Comparison of ENCODE assay signal across 9 cellular contexts in genomic region chr17:42414782-42415409, GRCh38. TPM values are rescaled to one million over a fixed set of nuclear protein-coding genes. Genes with fewer than 3 reads are reported as not detected.
DNase-seq lines count a peak whose midpoint lies in the region; ATAC-seq and TF ChIP-seq lines count a peak whose summit lies in the region.
"Had no signal": no experiment of that assay in that cellular context is flagged by ENCODE, and none has a peak within 500 bp of the region (broad histone marks: within the 10 kb centered on the region; RNA-seq: fewer than 3 reads in every experiment).

No MANE protein-coding gene starts in this region.

- no peak overlapping the region for H3K27ac ChIP-seq in caudate nucleus (ENCODE audit: low read depth, low read length)

- no peaks in the 10 kb centered on the region for H3K36me3 Mint-ChIP-seq in activated CD8-positive, alpha-beta T cell treated with anti-CD3 and anti-CD28 coated beads for 36 hours (ENCODE audit: low read depth)

- peak overlapping the region; percentile 74 for H3K27ac Mint-ChIP-seq in activated CD8-positive, alpha-beta T cell treated with anti-CD3 and anti-CD28 coated beads for 36 hours

- peak overlapping the region; percentile 50 for H3K4me3 Mint-ChIP-seq in activated CD8-positive, alpha-beta T cell treated with anti-CD3 and anti-CD28 coated beads for 36 hours

- H3K27me3 Mint-ChIP-seq in activated CD8-positive, alpha-beta T cell treated with anti-CD3 and anti-CD28 coated beads for 36 hours, result peaks cover under 1% of the 10 kb centered on the region

- POLR2A ChIA-PET in activated CD8-positive, alpha-beta T cell treated with anti-CD3 and anti-CD28 coated beads for 36 hours (lab: Charles Lee), result interaction anchor here (0.9 kb wide), 2 partner anchors 50 to 103 kb away, joined by 3 to 5 read pairs; no protein-coding TSS in a partner anchor

- no peak for TF ChIP-seq CTCF in activated CD8-positive, alpha-beta T cell treated with anti-CD3 and anti-CD28 coated beads for 36 hours (IDR thresholded peaks at IDR 0.05)

- ATAC-seq in HG03108 (IDR thresholded peaks at IDR 0.05; ENCODE audit: unreplicated experiment) (peak; percentile 59), Right ventricle myocardium superior (ENCODE audit: poor library complexity) (no peak), GM18517 (IDR thresholded peaks at IDR 0.05; ENCODE audit: unreplicated experiment) (no peak)
- peak; percentile 84 for ATAC-seq in activated CD8-positive, alpha-beta T cell treated with anti-CD3 and anti-CD28 coated beads for 36 hours
- ATAC-seq: left colon had no signal

- intact Hi-C loops in activated CD8-positive, alpha-beta T cell treated with anti-CD3 and anti-CD28 coated beads for 36 hours (cut with micrococcal nuclease), result no loop called here
- intact Hi-C loops in Right ventricle myocardium superior (cut with DNase I), result no loop called here

- CTCF ChIA-PET in activated CD8-positive, alpha-beta T cell treated with anti-CD3 and anti-CD28 coated beads for 36 hours (lab: Charles Lee), result interaction anchor here (0.9 to 32.2 kb wide), 6 partner anchors 9 to 112 kb away, joined by 3 to 968 read pairs (median 15); no protein-coding TSS in a partner anchor

- peaks cover 18% of the 10 kb centered on the region for H3K4me1 Mint-ChIP-seq in activated CD8-positive, alpha-beta T cell treated with anti-CD3 and anti-CD28 coated beads for 36 hours (ENCODE audit: low read depth)

- no peaks in the 10 kb centered on the region for H3K9me3 Mint-ChIP-seq in activated CD8-positive, alpha-beta T cell treated with anti-CD3 and anti-CD28 coated beads for 36 hours

- DNase-seq in activated CD8-positive, alpha-beta T cell treated with anti-CD3 and anti-CD28 coated beads for 36 hours, result peak; percentile 77
- DNase-seq in Right ventricle myocardium superior (peak; percentile 48), AG08396 (ENCODE audit: low spot score) (no peak), ecto neural progenitor cell (ENCODE audit: low spot score) (no peak), caudate nucleus (lab: John Stamatoyannopoulos, UW) (no peak)
- DNase-seq in stimulated activated naive CD4-positive, alpha-beta T cell treated with Interleukin-2 at 50 U/mL for 16 hours (lab: John Stamatoyannopoulos, UW), result peak; percentile 55
- DNase-seq: left colon had no signal

RNA-seq across cellular contexts. Expression of gene CAVIN1, which starts 8.2 kb away (rescaled TPM):
- total RNA-seq in activated CD8-positive, alpha-beta T cell treated with anti-CD3 and anti-CD28 coated beads for 36 hours, result 1 to 10 TPM; 1.8 to 2.0 TPM
- 200 TPM for total RNA-seq in Right ventricle myocardium superior

RNA-seq across cellular contexts. Expression of gene STAT3, which starts 26.7 kb away (rescaled TPM):
- 100 to 1,000 TPM; 276 to 286 TPM for total RNA-seq in activated CD8-positive, alpha-beta T cell treated with anti-CD3 and anti-CD28 coated beads for 36 hours
- total RNA-seq in Right ventricle myocardium superior, result 127 TPM

RNA-seq across cellular contexts. Expression of gene ATP6V0A1, which starts 43.8 kb away (rescaled TPM):
- total RNA-seq in activated CD8-positive, alpha-beta T cell treated with anti-CD3 and anti-CD28 coated beads for 36 hours, result 1 to 10 TPM; 5.8 to 7.1 TPM
- total RNA-seq in Right ventricle myocardium superior, result 29.9 TPM

Comparison
In these comparisons a context has a peak if more than half of its experiments do, and no peak if none do; other contexts are left out.
1. ATAC-seq: peak in HG03108 (single experiment) and activated CD8-positive, alpha-beta T cell treated with anti-CD3 and anti-CD28 coated beads for 36 hours (single experiment); none in Right ventricle myocardium superior (single experiment) and GM18517 (single experiment).
2. DNase-seq: peak in activated CD8-positive, alpha-beta T cell treated with anti-CD3 and anti-CD28 coated beads for 36 hours (single experiment), Right ventricle myocardium superior (single experiment) and stimulated activated naive CD4-positive, alpha-beta T cell treated with Interleukin-2 at 50 U/mL for 16 hours (single experiment); none in AG08396 (single experiment), ecto neural progenitor cell (single experiment) and caudate nucleus (0 of 61).
3. RNA of gene CAVIN1, which starts 8.2 kb away (total RNA-seq): 200 TPM in Right ventricle myocardium superior (single experiment); 1.8 to 2.0 TPM in activated CD8-positive, alpha-beta T cell treated with anti-CD3 and anti-CD28 coated beads for 36 hours; every median in the first group is over 10 times any median in the second.